16 cellular contexts compared by ENCODE assay signal in the genomic region with DNA sequence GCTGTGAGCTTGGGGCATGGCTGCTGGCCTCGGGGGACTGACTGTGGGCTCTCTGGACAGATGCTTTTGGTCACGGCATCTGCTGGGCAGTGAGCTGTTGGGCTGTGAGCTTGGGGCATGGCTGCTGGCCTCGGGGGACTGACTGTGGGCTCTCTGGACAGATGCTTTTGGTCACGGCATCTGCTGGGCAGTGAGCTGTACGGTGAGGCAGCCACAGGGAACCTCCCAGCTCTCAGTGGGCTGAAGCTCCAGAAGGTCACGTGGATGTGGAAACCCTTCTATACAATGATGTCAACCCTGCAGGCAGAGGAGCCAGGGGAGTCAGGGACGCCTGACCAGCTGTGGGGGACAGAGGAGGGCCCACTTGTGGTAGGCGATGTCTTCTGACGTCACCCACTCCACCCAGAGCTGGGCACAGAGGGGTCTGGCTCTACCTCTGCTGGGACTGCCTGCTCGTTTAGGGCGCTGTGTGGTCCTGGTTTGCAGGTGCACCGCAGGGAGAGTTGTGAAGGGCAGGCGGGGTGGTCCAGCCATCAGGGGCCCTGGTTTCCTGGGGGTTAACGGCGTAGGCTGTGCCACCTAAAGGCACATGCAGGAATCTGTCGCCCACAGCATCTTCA.
"Had no signal": no experiment of that assay in that cellular context is flagged by ENCODE, and none has a peak within 500 bp of the region (broad histone marks: within the 10 kb centered on the region; RNA-seq: fewer than 3 reads in every experiment).

No MANE protein-coding gene starts in this region.

- H3K27me3 ChIP-seq: ovary, vagina had no signal

- H3K36me3 ChIP-seq: breast epithelium, heart right ventricle, ovary, tibial artery, vagina had no signal

- H3K27ac Mint-ChIP-seq: activated T-helper 1 cell treated with anti-CD3 and anti-CD28 coated beads, Interleukin-12 subunit alpha, Interleukin-12 subunit beta, Interleukin-2, Interleukin-4 antibody, amounts not matched to agents 30 ng/mL and 10 ng/mL and 1 ng/mL, durations not matched to agents 14 hours and 24 hours and 36 hours; nephron progenitor cell; stimulated activated naive B cell treated with anti-CD40 and anti-IgM and Interleukin-4, amounts not matched to agents 10 μg/mL and 1 μg/mL and 100 μg/mL, for 72 hours; T-cell had no signal

- H3K4me3 Mint-ChIP-seq: activated T-helper 1 cell treated with anti-CD3 and anti-CD28 coated beads, Interleukin-12 subunit alpha, Interleukin-12 subunit beta, Interleukin-2, Interleukin-4 antibody, amounts not matched to agents 30 ng/mL and 10 ng/mL and 1 ng/mL, durations not matched to agents 14 hours and 24 hours and 36 hours; stimulated activated naive B cell treated with anti-CD40 and anti-IgM and Interleukin-4, amounts not matched to agents 10 μg/mL and 1 μg/mL and 100 μg/mL, for 72 hours; T-cell had no signal

- H3K9me3 Mint-ChIP-seq: activated T-helper 1 cell treated with anti-CD3 and anti-CD28 coated beads, Interleukin-12 subunit alpha, Interleukin-12 subunit beta, Interleukin-2, Interleukin-4 antibody, amounts not matched to agents 30 ng/mL and 10 ng/mL and 1 ng/mL, durations not matched to agents 14 hours and 24 hours and 36 hours; nephron progenitor cell; stimulated activated naive B cell treated with anti-CD40 and anti-IgM and Interleukin-4, amounts not matched to agents 10 μg/mL and 1 μg/mL and 100 μg/mL, for 72 hours; T-cell had no signal

- H3K4me3 ChIP-seq: breast epithelium, heart right ventricle, ovary, tibial artery, vagina had no signal

- DNase-seq: activated CD4-positive, alpha-beta T cell treated with anti-CD3 and anti-CD28 coated beads, Interleukin-2, amount 50 U/mL, for 1 hour; activated CD8-positive, alpha-beta memory T cell treated with anti-CD3 and anti-CD28 coated beads for 24 hours; anterior cingulate cortex; heart right ventricle; nephron progenitor cell; stimulated activated CD4-positive, alpha-beta T cell treated with anti-CD3 and anti-CD28 coated beads, Interleukin-2, amount 100 ng/mL, for 48 hours; stimulated activated naive B cell treated with anti-CD40 and anti-IgM and Interleukin-4, amounts not matched to agents 10 μg/mL and 1 μg/mL and 100 μg/mL, for 72 hours; T-cell; T-helper 9 cell had no signal

- ATAC-seq: activated CD4-positive, CD25-positive, alpha-beta regulatory T cell treated with anti-CD3 and anti-CD28 coated beads, Interleukin-2, amount 50 U/mL, for 24 hours; heart right ventricle; stimulated activated naive B cell treated with anti-CD40 and anti-IgM and Interleukin-4, amounts not matched to agents 10 μg/mL and 1 μg/mL and 100 μg/mL, for 72 hours; T-cell had no signal

- H3K36me3 Mint-ChIP-seq: stimulated activated naive B cell treated with anti-CD40 and anti-IgM and Interleukin-4, amounts not matched to agents 10 μg/mL and 1 μg/mL and 100 μg/mL, for 72 hours; T-cell had no signal

- H3K4me1 ChIP-seq: breast epithelium, heart right ventricle had no signal

- H3K9me3 ChIP-seq: breast epithelium, heart right ventricle, ovary, tibial artery, vagina had no signal

- H3K27ac ChIP-seq: breast epithelium, epithelial cell of prostate, heart right ventricle, ovary, tibial artery, vagina had no signal
